Comparison of ENCODE assay signal across 9 cellular contexts in genomic region chr7:77157034-77157433, GRCh38. TPM values are rescaled to one million over a fixed set of nuclear protein-coding genes. Genes with fewer than 3 reads are reported as not detected.
A peak's percentile ranks its signal among the peaks of the same experiment; 100 is the strongest.
DNase-seq lines count a peak whose midpoint lies in the region; ATAC-seq, FAIRE-seq and TF ChIP-seq lines count a peak whose summit lies in the region.
"Not testable (repeated sequence)": the region's sequence is repeated elsewhere in the genome, so short reads cannot be mapped to it uniquely, and the experiment has no call there.
"Had no signal": no experiment of that assay in that cellular context is flagged by ENCODE, and none has a peak within 500 bp of the region (broad histone marks: within the 10 kb centered on the region; RNA-seq: fewer than 3 reads in every experiment).

No MANE protein-coding gene starts in this region.

- H3K9me3 Mint-ChIP-seq in astrocyte (ENCODE audit: unreplicated experiment) = not testable (repeated sequence)

- not testable (repeated sequence) for H3K27me3 Mint-ChIP-seq in astrocyte (ENCODE audit: low read depth, unreplicated experiment)

- not testable (repeated sequence) for H3K27ac Mint-ChIP-seq in astrocyte (ENCODE audit: unreplicated experiment)

- H3K27me3 ChIP-seq in astrocyte (ENCODE audit: insufficient read depth, low read length); neutrophil: not testable (repeated sequence)

- not testable (repeated sequence) for TF ChIP-seq POLR2A in GM12891 (IDR thresholded peaks at IDR 0.05; ENCODE audit: low read depth, low read length)

- not testable (repeated sequence) for H3K36me3 ChIP-seq in astrocyte (ENCODE audit: insufficient read depth, low read length); neutrophil

- peak overlapping the region; percentile 33 for H3K4me2 ChIP-seq in astrocyte (ENCODE audit: low read length)

- not testable (repeated sequence) for H3K9ac ChIP-seq in astrocyte (ENCODE audit: low read length)

- H3K4me1 ChIP-seq in astrocyte (ENCODE audit: insufficient read depth, low read length) = not testable (repeated sequence)
- peaks cover 41% of the 10 kb centered on the region in 2 experiments for H3K4me1 ChIP-seq in neutrophil (ENCODE audit: control insufficient read depth in 1 of 2, insufficient read depth in 1 of 2, low read depth in 1 of 2, low read length in 1 of 2)

- not testable (repeated sequence) for H3K36me3 Mint-ChIP-seq in astrocyte (ENCODE audit: low read depth, unreplicated experiment)

- H3K79me2 ChIP-seq in astrocyte (ENCODE audit: insufficient read depth, low read length) = not testable (repeated sequence)

- not testable (repeated sequence) for H3K4me1 Mint-ChIP-seq in astrocyte (ENCODE audit: low read depth, unreplicated experiment)

- not testable (repeated sequence) for H2AFZ ChIP-seq in astrocyte (ENCODE audit: low read depth, low read length)

- not testable (repeated sequence) for TF ChIP-seq CTCF in astrocyte (IDR thresholded peaks at IDR 0.05; ENCODE audit: insufficient read depth, low read depth, low read length); neutrophil (IDR thresholded peaks at IDR 0.05)

- H4K20me1 ChIP-seq in astrocyte (ENCODE audit: insufficient read depth, low read length) = not testable (repeated sequence)

- not testable (repeated sequence) for DNase-seq in GM12891 (ENCODE audit: insufficient read length, low spot score); astrocyte (ENCODE audit: low read depth)

- H3K4me3 ChIP-seq in astrocyte (ENCODE audit: insufficient read depth, low read depth, low read length) = not testable (repeated sequence)
- H3K4me3 ChIP-seq in neutrophil (ENCODE audit: low read depth in 1 of 2, low read length in 1 of 2) = peak overlapping the region; percentile 47 to 52

- not testable (repeated sequence) for H3K27ac ChIP-seq in astrocyte (ENCODE audit: low read depth, low read length)
- peak overlapping the region; percentile 86 for H3K27ac ChIP-seq in neutrophil

- H3K4me3 Mint-ChIP-seq in astrocyte (ENCODE audit: unreplicated experiment) = not testable (repeated sequence)

- H3K9me3 ChIP-seq in astrocyte (ENCODE audit: insufficient read depth, low read depth, low read length); neutrophil: not testable (repeated sequence)

- peak; percentile 68 for ATAC-seq in GM19043 (IDR thresholded peaks at IDR 0.05; ENCODE audit: low read depth, unreplicated experiment)
- peak; percentile 76 for ATAC-seq in GM21529 (IDR thresholded peaks at IDR 0.05; ENCODE audit: unreplicated experiment)
- peak; percentile 86 for ATAC-seq in HG02885 (IDR thresholded peaks at IDR 0.05; ENCODE audit: poor library complexity, unreplicated experiment)
- ATAC-seq in HG03354 (IDR thresholded peaks at IDR 0.05; ENCODE audit: poor library complexity, severe bottlenecking, unreplicated experiment) = peak; percentile 76
- ATAC-seq in SK-N-SH treated with all-trans-retinoic acid at 6 μM for 48 hours = peak; percentile 76

- FAIRE-seq in GM12891 (lab: Jason Lieb, UNC) (peak; percentile 94), astrocyte (lab: Jason Lieb, UNC) (peak; percentile 83)

RNA-seq across cellular contexts. Expression of gene CCDC146, which starts 34.6 kb away (rescaled TPM):
- polyA plus RNA-seq in GM12891 (2012; ENCODE audit: low read depth, missing spikeins) = 1.7 TPM
- total RNA-seq in astrocyte = 1.8 and 2.0 TPM in 2 replicates

RNA-seq across cellular contexts. Expression of gene FGL2, which starts 42.6 kb away (rescaled TPM):
- 6.5 TPM for polyA plus RNA-seq in GM12891 (2012; ENCODE audit: low read depth, missing spikeins)
- not detected in 2 replicates for total RNA-seq in astrocyte
- total RNA-seq: HFFc6 had no signal
